8 cellular contexts compared by ENCODE assay signal in genomic region chr20:49914310-49915117, GRCh38. TPM values are rescaled to one million over a fixed set of nuclear protein-coding genes. Genes with fewer than 3 reads are reported as not detected.
DNase-seq lines count a peak whose midpoint lies in the region; ATAC-seq lines count a peak whose summit lies in the region.

No MANE protein-coding gene starts in this region.

- H3K4me3 Mint-ChIP-seq in activated T-helper 17 cell treated with anti-CD3 and anti-CD28 coated beads, Interleukin-2, amount 50 U/mL, for 72 hours = peak overlapping the region; percentile 96

- H3K36me3 ChIP-seq in iPS DF 6.9 (ENCODE audit: control insufficient read depth, insufficient read depth, low read length) = no peaks in the 10 kb centered on the region

- H3K27ac ChIP-seq in iPS DF 6.9 (ENCODE audit: low read length) (no peak overlapping the region), skin epidermis (peak overlapping the region; percentile 61 to 100 (median 99))

- peak; percentile 74 for DNase-seq in ELR (ENCODE audit: low read depth)
- no peak for DNase-seq in iPS DF 6.9 (ENCODE audit: low read depth, low spot score)
- no peak for DNase-seq in activated effector memory CD4-positive, alpha-beta T cell treated with Interleukin-2 at 50 U/mL for 16 hours

- no peaks in the 10 kb centered on the region for H3K9me3 ChIP-seq in iPS DF 6.9 (ENCODE audit: control insufficient read depth, insufficient read depth, low read length)

- H3K36me3 Mint-ChIP-seq in activated T-helper 17 cell treated with anti-CD3 and anti-CD28 coated beads, Interleukin-2, amount 50 U/mL, for 72 hours (ENCODE audit: low read depth) = peaks cover 14% of the 10 kb centered on the region

- peaks cover 15% of the 10 kb centered on the region for H3K4me1 Mint-ChIP-seq in activated T-helper 17 cell treated with anti-CD3 and anti-CD28 coated beads, Interleukin-2, amount 50 U/mL, for 72 hours

- H3K27ac Mint-ChIP-seq in activated T-helper 17 cell treated with anti-CD3 and anti-CD28 coated beads, Interleukin-2, amount 50 U/mL, for 72 hours = peak overlapping the region; percentile 99

- H3K9me3 Mint-ChIP-seq in activated T-helper 17 cell treated with anti-CD3 and anti-CD28 coated beads, Interleukin-2, amount 50 U/mL, for 72 hours = no peaks in the 10 kb centered on the region

- H3K4me3 ChIP-seq in iPS DF 6.9 (ENCODE audit: low read length) (peak overlapping the region; percentile 61), skin epidermis (peak overlapping the region; percentile 75 to 100 (median 93))

- no peaks in the 10 kb centered on the region for H3K27me3 ChIP-seq in iPS DF 6.9 (ENCODE audit: control insufficient read depth, insufficient read depth, low read length)

- H3K4me1 ChIP-seq in iPS DF 6.9 (ENCODE audit: control insufficient read depth, insufficient read depth, low read length) = no peaks in the 10 kb centered on the region

- WGBS in iPS DF 6.9 (ENCODE audit: insufficient coverage, insufficient read length) = no CpG with 5 or more reads among the region's 19 CpGs

- ATAC-seq in HG03097 (IDR thresholded peaks at IDR 0.05; ENCODE audit: low FRiP score, unreplicated experiment) (peak; percentile 15), HG03280 (IDR thresholded peaks at IDR 0.05; ENCODE audit: unreplicated experiment) (no peak), GM18858 (IDR thresholded peaks at IDR 0.05; ENCODE audit: unreplicated experiment) (no peak)
- ATAC-seq in activated T-helper 17 cell treated with anti-CD3 and anti-CD28 coated beads, Interleukin-2, amount 50 U/mL, for 72 hours (replicated peaks) = no peak

- H3K27me3 Mint-ChIP-seq in activated T-helper 17 cell treated with anti-CD3 and anti-CD28 coated beads, Interleukin-2, amount 50 U/mL, for 72 hours = no peaks in the 10 kb centered on the region

RNA-seq across cellular contexts. Expression of gene SPATA2, which starts 0.8 kb away (rescaled TPM):
- total RNA-seq in activated T-helper 17 cell treated with anti-CD3 and anti-CD28 coated beads, Interleukin-2, amount 50 U/mL, for 72 hours = 10 to 100 TPM in 1 of 2 donors, 1 to 10 TPM in 1; 5.5 to 10.3 TPM

RNA-seq across cellular contexts. Expression of gene RNF114, which starts 21.7 kb away (rescaled TPM):
- total RNA-seq in activated T-helper 17 cell treated with anti-CD3 and anti-CD28 coated beads, Interleukin-2, amount 50 U/mL, for 72 hours = 10 to 100 TPM; 59.8 to 65.0 TPM
